8 cellular contexts compared by ENCODE assay signal in genomic region chr20:35698298-35699126, GRCh38. TPM values are rescaled to one million over a fixed set of nuclear protein-coding genes. Genes with fewer than 3 reads are reported as not detected.
DNase-seq lines count a peak whose midpoint lies in the region; ATAC-seq, FAIRE-seq and TF ChIP-seq lines count a peak whose summit lies in the region.

No MANE protein-coding gene starts in this region.

- TF ChIP-seq CTCF in AG04450 (IDR thresholded peaks at IDR 0.05; ENCODE audit: low read depth, low read length), result no peak
- no peak for TF ChIP-seq CTCF in pancreas (IDR thresholded peaks at IDR 0.05)

- H3K36me3 ChIP-seq in pancreas, result peaks cover 0 to 29% (median 3%) of the 10 kb centered on the region in 3 donors

- FAIRE-seq in pancreas (lab: Jason Lieb, UNC), result no peak

- intact Hi-C loops in pancreas (cut with DNase I), result no loop called here

- CTCF ChIA-PET in AG04450 (lab: Charles Lee), result interaction anchor here (0.6 kb wide), 1 partner anchor 181 kb away, joined by 3 read pairs; no protein-coding TSS in a partner anchor
- CTCF ChIA-PET in activated CD8-positive, alpha-beta T cell treated with anti-CD3 and anti-CD28 coated beads, Interleukin-2, amount 10 ng/mL, durations not matched to agents 7 days and 5 days (lab: Charles Lee), result interaction anchor here (1.1 to 1.5 kb wide), 2 partner anchors 35 to 81 kb away, joined by 3 to 4 read pairs; no protein-coding TSS in a partner anchor

- no peak overlapping the region for H3K27ac ChIP-seq in AG04450 (ENCODE audit: low read depth, low read length)
- peak overlapping the region; percentile 75 to 82 (median 78) for H3K27ac ChIP-seq in pancreas

- H3K4me3 ChIP-seq in AG04450 (ENCODE audit: low read depth, low read length) (peak overlapping the region; percentile 96), pancreas (peak overlapping the region; percentile 69 to 93 (median 90))

- H3K4me3 Mint-ChIP-seq in activated CD8-positive, alpha-beta T cell treated with anti-CD3 and anti-CD28 coated beads, Interleukin-2, amount 10 ng/mL, durations not matched to agents 7 days and 5 days, result peak overlapping the region; percentile 84

- WGBS in pancreas, 2 donors, result 3% methylated on average over 37 of the region's 37 CpGs

- H3K36me3 Mint-ChIP-seq in activated CD8-positive, alpha-beta T cell treated with anti-CD3 and anti-CD28 coated beads, Interleukin-2, amount 10 ng/mL, durations not matched to agents 7 days and 5 days (ENCODE audit: low read depth), result peaks cover 55% of the 10 kb centered on the region

- no peaks in the 10 kb centered on the region for H3K27me3 Mint-ChIP-seq in activated CD8-positive, alpha-beta T cell treated with anti-CD3 and anti-CD28 coated beads, Interleukin-2, amount 10 ng/mL, durations not matched to agents 7 days and 5 days (ENCODE audit: low read depth)

- peak overlapping the region; percentile 88 for H3K27ac Mint-ChIP-seq in activated CD8-positive, alpha-beta T cell treated with anti-CD3 and anti-CD28 coated beads, Interleukin-2, amount 10 ng/mL, durations not matched to agents 7 days and 5 days

- peaks cover 45% of the 10 kb centered on the region for H3K4me1 Mint-ChIP-seq in activated CD8-positive, alpha-beta T cell treated with anti-CD3 and anti-CD28 coated beads, Interleukin-2, amount 10 ng/mL, durations not matched to agents 7 days and 5 days (ENCODE audit: low read depth)

- POLR2A ChIA-PET in AG04450 (lab: Yijun Ruan, JAX), result interaction anchor here (1.0 to 1.3 kb wide), 3 partner anchors 37 to 81 kb away, joined by 3 to 7 read pairs (median 4); partner anchors contain the start of gene RBM39
- POLR2A ChIA-PET in activated CD8-positive, alpha-beta T cell treated with anti-CD3 and anti-CD28 coated beads, Interleukin-2, amount 10 ng/mL, durations not matched to agents 7 days and 5 days (lab: Charles Lee), result interaction anchor here (1.0 to 4.4 kb wide), 6 partner anchors 16 to 256 kb away, joined by 3 to 36 read pairs (median 6); partner anchors contain the start of genes CEP250, CPNE1, RBM12 and RBM39

- H3K27me3 ChIP-seq in AG04450 (ENCODE audit: control insufficient read depth, insufficient read depth, low read length) (no peaks in the 10 kb centered on the region), pancreas (no peaks in the 10 kb centered on the region)

- H3K4me1 ChIP-seq in pancreas, result peaks cover 0 to 15% (median 6%) of the 10 kb centered on the region in 3 donors

- peaks cover 4% of the 10 kb centered on the region; the same call in 1 of the 2 replicates for H3K9me3 ChIP-seq in AG04450 (ENCODE audit: control insufficient read depth, insufficient read depth, low read length)
- no peaks in the 10 kb centered on the region for H3K9me3 ChIP-seq in pancreas

- DNase-seq in AG04450 (ENCODE audit: low read depth, low spot score), result no peak
- DNase-seq in activated CD8-positive, alpha-beta T cell treated with anti-CD3 and anti-CD28 coated beads, Interleukin-2, amount 10 ng/mL, durations not matched to agents 7 days and 5 days, result peak; percentile 49
- peak; percentile 25 for DNase-seq in germinal center (ENCODE audit: low spot score)
- DNase-seq in pancreas, result peak in 1 of 6 donors; percentile 61
- DNase-seq in UCSD-AML1 (lab: John Stamatoyannopoulos, UW; ENCODE audit: unreplicated experiment), result no peak
- no peak for DNase-seq in stimulated activated naive CD4-positive, alpha-beta T cell (lab: John Stamatoyannopoulos, UW)

- ATAC-seq in GM19023 (IDR thresholded peaks at IDR 0.05; ENCODE audit: unreplicated experiment) (peak; percentile 32), HG03571 (IDR thresholded peaks at IDR 0.05; ENCODE audit: unreplicated experiment) (peak; percentile 13), pancreas (peak; percentile 31 to 55 (median 46))
- ATAC-seq in activated CD8-positive, alpha-beta T cell treated with anti-CD3 and anti-CD28 coated beads, Interleukin-2, amount 10 ng/mL, durations not matched to agents 7 days and 5 days, result peak; percentile 46

- H3K9me3 Mint-ChIP-seq in activated CD8-positive, alpha-beta T cell treated with anti-CD3 and anti-CD28 coated beads, Interleukin-2, amount 10 ng/mL, durations not matched to agents 7 days and 5 days (ENCODE audit: insufficient read depth), result no peaks in the 10 kb centered on the region

RNA-seq across cellular contexts. Expression of gene NFS1, which starts 0.6 kb away (rescaled TPM):
- 43.8 and 44.4 TPM in 2 replicates for polyA plus RNA-seq in AG04450 (2011; rRNA removed)
- 21.2 and 21.3 TPM in 2 replicates for polyA minus RNA-seq in AG04450 (2011; rRNA and poly(A)+ RNA removed)
- 10 to 100 TPM; 32.7 to 34.7 TPM for total RNA-seq in activated CD8-positive, alpha-beta T cell treated with anti-CD3 and anti-CD28 coated beads, Interleukin-2, amount 10 ng/mL, durations not matched to agents 7 days and 5 days
- 10 to 100 TPM; 11.0 to 19.5 (median 12.8) TPM for total RNA-seq in pancreas
- 10 to 100 TPM; 23.8 to 34.8 TPM for polyA plus RNA-seq in pancreas

RNA-seq across cellular contexts. Expression of gene ROMO1, which starts 0.7 kb away (rescaled TPM):
- polyA plus RNA-seq in AG04450 (2011; rRNA removed) (177 and 261 TPM in 2 replicates), pancreas (100 to 1,000 TPM; 275 to 310 TPM)
- 19.5 and 22.6 TPM in 2 replicates for polyA minus RNA-seq in AG04450 (2011; rRNA and poly(A)+ RNA removed)
- 100 to 1,000 TPM; 134 to 143 TPM for total RNA-seq in activated CD8-positive, alpha-beta T cell treated with anti-CD3 and anti-CD28 coated beads, Interleukin-2, amount 10 ng/mL, durations not matched to agents 7 days and 5 days
- total RNA-seq in pancreas, result 10 to 100 TPM; 38.6 to 65.1 (median 62.0) TPM

RNA-seq across cellular contexts. Expression of gene CPNE1, which starts 33.8 kb away (rescaled TPM):
- polyA plus RNA-seq in AG04450 (2011; rRNA removed) (93.5 and 95.1 TPM in 2 replicates), pancreas (100 to 1,000 TPM; 131 to 138 TPM)
- 91.7 and 92.6 TPM in 2 replicates for polyA minus RNA-seq in AG04450 (2011; rRNA and poly(A)+ RNA removed)
- 100 to 1,000 TPM; 271 to 272 TPM for total RNA-seq in activated CD8-positive, alpha-beta T cell treated with anti-CD3 and anti-CD28 coated beads, Interleukin-2, amount 10 ng/mL, durations not matched to agents 7 days and 5 days
- 100 to 1,000 TPM in 1 of 6 donors, 10 to 100 TPM in 5; 59.7 to 100 (median 70.6) TPM for total RNA-seq in pancreas

RNA-seq across cellular contexts. Expression of gene RBM12, which starts 33.8 kb away (rescaled TPM):
- polyA plus RNA-seq in AG04450 (2011; rRNA removed), result 73.0 and 91.1 TPM in 2 replicates
- polyA minus RNA-seq in AG04450 (2011; rRNA and poly(A)+ RNA removed), result 183 and 208 TPM in 2 replicates
- total RNA-seq in activated CD8-positive, alpha-beta T cell treated with anti-CD3 and anti-CD28 coated beads, Interleukin-2, amount 10 ng/mL, durations not matched to agents 7 days and 5 days, result 100 to 1,000 TPM; 112 to 119 TPM
- total RNA-seq in pancreas, result 10 to 100 TPM; 21.0 to 46.7 (median 28.3) TPM
- polyA plus RNA-seq in pancreas, result 1 to 10 TPM; 6.2 to 9.7 TPM

RNA-seq across cellular contexts. Expression of gene RBM39, which starts 43.5 kb away (rescaled TPM):
- 144 and 162 TPM in 2 replicates for polyA plus RNA-seq in AG04450 (2011; rRNA removed)
- polyA minus RNA-seq in AG04450 (2011; rRNA and poly(A)+ RNA removed), result 113 and 190 TPM in 2 replicates
- 100 to 1,000 TPM; 333 to 358 TPM for total RNA-seq in activated CD8-positive, alpha-beta T cell treated with anti-CD3 and anti-CD28 coated beads, Interleukin-2, amount 10 ng/mL, durations not matched to agents 7 days and 5 days
- total RNA-seq in pancreas, result 100 to 1,000 TPM in 4 of 6 donors, 10 to 100 TPM in 2; 98.7 to 200 (median 127) TPM
- 100 to 1,000 TPM; 255 to 426 TPM for polyA plus RNA-seq in pancreas

Comparison
In these comparisons a context has a peak if more than half of its experiments do, and no peak if none do; other contexts are left out.
1. DNase-seq: peak in activated CD8-positive, alpha-beta T cell treated with anti-CD3 and anti-CD28 coated beads, Interleukin-2, amount 10 ng/mL, durations not matched to agents 7 days and 5 days (single experiment) and germinal center (single experiment); none in AG04450 (single experiment), UCSD-AML1 (single experiment) and stimulated activated naive CD4-positive, alpha-beta T cell (0 of 6).
2. Peak in every context shown above with its lines, with median percentiles within 50 percentile points of each other: ATAC-seq.